In genomic region chr16:11613381-11614303, GRCh38 we compare ENCODE assay signal across 9 cellular contexts. TPM values are rescaled to one million over a fixed set of nuclear protein-coding genes. Genes with fewer than 3 reads are reported as not detected.
DNase-seq lines count a peak whose midpoint lies in the region; ATAC-seq and TF ChIP-seq lines count a peak whose summit lies in the region.
"Had no signal": no experiment of that assay in that cellular context is flagged by ENCODE, and none has a peak within 500 bp of the region (broad histone marks: within the 10 kb centered on the region; RNA-seq: fewer than 3 reads in every experiment).

No MANE protein-coding gene starts in this region.

- H3K4me1 Mint-ChIP-seq in activated T-helper 2 cell treated with anti-CD3 and anti-CD28 coated beads, Interferon-gamma antibody, Interleukin-2, Interleukin-4, amounts not matched to agents 10 μg/mL and 5 μg/mL and 100 μg/mL, durations not matched to agents 14 hours and 24 hours and 36 hours (ENCODE audit: low read depth), result peaks cover 8% of the 10 kb centered on the region

- H3K27me3 ChIP-seq in esophagus (ENCODE audit: control insufficient read depth in 1 of 2, insufficient read depth in 2 of 2, low read length in 2 of 2) (no peaks in the 10 kb centered on the region), sigmoid colon (peaks cover 0 to 3% (median 0%) of the 10 kb centered on the region in 3 donors)
- H3K27me3 ChIP-seq: dorsolateral prefrontal cortex had no signal

- DNase-seq in GM19240 (ENCODE audit: insufficient read length, low spot score), result peak; percentile 42
- DNase-seq in NCI-H69 (lab: John Stamatoyannopoulos, UW), result peak; percentile 55
- DNase-seq in sigmoid colon, result peak; percentile 81
- DNase-seq in activated T-helper 2 cell treated with anti-CD3 and anti-CD28 coated beads, Interferon-gamma antibody, Interleukin-2, Interleukin-4, amounts not matched to agents 10 μg/mL and 5 μg/mL and 100 μg/mL, durations not matched to agents 14 hours and 24 hours and 36 hours (ENCODE audit: low spot score), result no peak
- DNase-seq in NCI-H82 treated with DMSO at 0.1 percent for 48 hours (lab: John Stamatoyannopoulos, UW; ENCODE audit: unreplicated experiment), result no peak
- no peak for DNase-seq in central memory CD4-positive, alpha-beta T cell

- H3K36me3 ChIP-seq in esophagus (ENCODE audit: control insufficient read depth in 2 of 2, insufficient read depth in 2 of 2, low read length in 1 of 2) (no peaks in the 10 kb centered on the region), sigmoid colon (no peaks in the 10 kb centered on the region)

- H3K4me3 ChIP-seq in esophagus (ENCODE audit: low read depth in 1 of 2, low read length in 2 of 2) (no peak overlapping the region), sigmoid colon (no peak overlapping the region)
- H3K4me3 ChIP-seq: dorsolateral prefrontal cortex had no signal

- H3K27ac Mint-ChIP-seq in activated T-helper 2 cell treated with anti-CD3 and anti-CD28 coated beads, Interferon-gamma antibody, Interleukin-2, Interleukin-4, amounts not matched to agents 10 μg/mL and 5 μg/mL and 100 μg/mL, durations not matched to agents 14 hours and 24 hours and 36 hours, result no peak overlapping the region

- peaks cover 5% of the 10 kb centered on the region for H3K27me3 Mint-ChIP-seq in activated T-helper 2 cell treated with anti-CD3 and anti-CD28 coated beads, Interferon-gamma antibody, Interleukin-2, Interleukin-4, amounts not matched to agents 10 μg/mL and 5 μg/mL and 100 μg/mL, durations not matched to agents 14 hours and 24 hours and 36 hours (ENCODE audit: low read depth)

- peaks cover 5 to 14% of the 10 kb centered on the region in 2 donors for H3K4me1 ChIP-seq in esophagus (ENCODE audit: control insufficient read depth in 2 of 2, insufficient read depth in 2 of 2, low read length in 1 of 2)
- H3K4me1 ChIP-seq in sigmoid colon, result no peaks in the 10 kb centered on the region

- H3K9me3 Mint-ChIP-seq in activated T-helper 2 cell treated with anti-CD3 and anti-CD28 coated beads, Interferon-gamma antibody, Interleukin-2, Interleukin-4, amounts not matched to agents 10 μg/mL and 5 μg/mL and 100 μg/mL, durations not matched to agents 14 hours and 24 hours and 36 hours, result no peaks in the 10 kb centered on the region

- H3K9me3 ChIP-seq in esophagus (ENCODE audit: control insufficient read depth in 2 of 2, insufficient read depth in 1 of 2, low read depth in 1 of 2, low read length in 1 of 2), result no peaks in the 10 kb centered on the region
- H3K9me3 ChIP-seq in sigmoid colon, result no peaks in the 10 kb centered on the region

- H3K27ac ChIP-seq in esophagus (ENCODE audit: low read depth in 2 of 2, low read length in 1 of 2) (peak overlapping the region; percentile 70 to 89), sigmoid colon (peak overlapping the region in 3 of 4 donors; percentile 35 to 43 (median 39))

- ATAC-seq in HG02759 (IDR thresholded peaks at IDR 0.05; ENCODE audit: unreplicated experiment), result no peak

- 48 to 55% methylated on average over 20 of the region's 20 CpGs for WGBS in esophagus, 2 donors
- WGBS in sigmoid colon, 2 donors, result 12 to 43% methylated on average over 20 of the region's 20 CpGs

- intact Hi-C loops in sigmoid colon (cut with DNase I), result no loop called here
- intact Hi-C loops in activated T-helper 2 cell treated with anti-CD3 and anti-CD28 coated beads, Interferon-gamma antibody, Interleukin-2, Interleukin-4, amounts not matched to agents 10 μg/mL and 5 μg/mL and 100 μg/mL, durations not matched to agents 14 hours and 24 hours and 36 hours (cut with micrococcal nuclease), result loop anchor here (5.0 kb wide), 1 partner anchor 51 kb away; no protein-coding TSS in a partner anchor

- TF ChIP-seq POLR2A in sigmoid colon (IDR thresholded peaks at IDR 0.05), result peak in 1 of 2 donors; percentile 7

- no peak for TF ChIP-seq CTCF in sigmoid colon (IDR thresholded peaks at IDR 0.05)

- no peak overlapping the region for H3K4me3 Mint-ChIP-seq in activated T-helper 2 cell treated with anti-CD3 and anti-CD28 coated beads, Interferon-gamma antibody, Interleukin-2, Interleukin-4, amounts not matched to agents 10 μg/mL and 5 μg/mL and 100 μg/mL, durations not matched to agents 14 hours and 24 hours and 36 hours (ENCODE audit: low read depth)

- TF ChIP-seq EP300 in sigmoid colon (IDR thresholded peaks at IDR 0.05), result peak in 1 of 4 donors; percentile 13

- no peaks in the 10 kb centered on the region for H3K36me3 Mint-ChIP-seq in activated T-helper 2 cell treated with anti-CD3 and anti-CD28 coated beads, Interferon-gamma antibody, Interleukin-2, Interleukin-4, amounts not matched to agents 10 μg/mL and 5 μg/mL and 100 μg/mL, durations not matched to agents 14 hours and 24 hours and 36 hours (ENCODE audit: low read depth)

RNA-seq across cellular contexts. Expression of gene LITAF, which starts 26.9 kb away (rescaled TPM):
- 10 to 100 TPM; 10.9 to 28.7 TPM for polyA plus RNA-seq in esophagus
- total RNA-seq in sigmoid colon, result 10 to 100 TPM; 20.6 to 55.1 (median 39.9) TPM
- polyA plus RNA-seq in sigmoid colon, result 100 to 1,000 TPM; 176 to 307 (median 195) TPM
- total RNA-seq in activated T-helper 2 cell treated with anti-CD3 and anti-CD28 coated beads, Interferon-gamma antibody, Interleukin-2, Interleukin-4, amounts not matched to agents 10 μg/mL and 5 μg/mL and 100 μg/mL, durations not matched to agents 14 hours and 24 hours and 36 hours, result 121 and 135 TPM in 2 replicates

RNA-seq across cellular contexts. Expression of gene SNN, which starts 54.6 kb away (rescaled TPM):
- polyA plus RNA-seq in esophagus (10 to 100 TPM in 1 of 2 donors, 1 to 10 TPM in 1; 8.7 to 11.7 TPM), sigmoid colon (10 to 100 TPM in 1 of 3 donors, 1 to 10 TPM in 2; 5.1 to 14.4 (median 6.0) TPM)
- 10 to 100 TPM; 10.8 to 15.3 (median 13.5) TPM for total RNA-seq in sigmoid colon
- 8.6 and 9.5 TPM in 2 replicates for total RNA-seq in activated T-helper 2 cell treated with anti-CD3 and anti-CD28 coated beads, Interferon-gamma antibody, Interleukin-2, Interleukin-4, amounts not matched to agents 10 μg/mL and 5 μg/mL and 100 μg/mL, durations not matched to agents 14 hours and 24 hours and 36 hours

Comparison
In these comparisons a context has a peak if more than half of its experiments do, and no peak if none do; other contexts are left out.
1. DNase-seq: peak in GM19240 (single experiment), NCI-H69 (single experiment) and sigmoid colon (single experiment); none in activated T-helper 2 cell treated with anti-CD3 and anti-CD28 coated beads, Interferon-gamma antibody, Interleukin-2, Interleukin-4, amounts not matched to agents 10 μg/mL and 5 μg/mL and 100 μg/mL, durations not matched to agents 14 hours and 24 hours and 36 hours (single experiment), NCI-H82 treated with DMSO at 0.1 percent for 48 hours (single experiment) and central memory CD4-positive, alpha-beta T cell (single experiment).